Comparison of ENCODE assay signal across 8 cellular contexts in the genomic region with DNA sequence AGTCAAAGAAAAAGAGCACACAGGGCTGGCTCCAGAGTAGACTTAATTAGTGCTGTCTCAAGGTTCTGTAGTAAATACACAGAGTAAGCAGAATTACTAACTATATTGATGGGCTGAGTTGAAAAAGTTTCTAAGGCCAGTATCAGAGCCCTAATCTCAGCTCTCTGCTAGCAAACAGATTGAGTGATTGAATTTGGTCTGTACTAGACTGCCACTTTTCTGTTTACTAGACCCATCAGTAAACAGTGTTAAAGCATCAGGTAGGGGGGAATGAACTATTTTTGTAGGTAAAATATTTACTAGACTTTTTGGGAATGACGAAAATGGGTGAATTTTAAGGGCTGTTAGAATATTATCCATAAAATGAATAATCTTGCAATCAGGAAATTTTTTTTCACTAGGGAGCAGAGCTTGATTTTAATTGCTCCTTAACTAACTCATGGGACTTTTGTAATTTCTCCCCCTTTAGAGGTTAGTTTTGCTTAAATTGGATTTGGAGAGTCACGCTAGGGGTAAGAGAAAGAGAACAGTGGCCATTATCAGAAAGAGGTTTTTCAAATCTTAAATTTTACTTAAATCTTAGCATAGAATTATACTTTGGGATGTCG. TPM values are rescaled to one million over a fixed set of nuclear protein-coding genes. Genes with fewer than 3 reads are reported as not detected.
DNase-seq lines count a peak whose midpoint lies in the region; ATAC-seq and TF ChIP-seq lines count a peak whose summit lies in the region.

No MANE protein-coding gene starts in this region.

- 23 to 69% methylated on average over 1 to 3 of the region's 3 CpGs for WGBS in gastroesophageal sphincter (ENCODE audit: low coverage in 1 of 2), 2 donors
- WGBS in psoas muscle, 3 donors, result 49 to 59% (median 50%) methylated on average over 3 of the region's 3 CpGs

- peaks cover 0 to 16% (median 0%) of the 10 kb centered on the region in 3 donors for H3K4me1 ChIP-seq in gastroesophageal sphincter
- peaks cover 2% of the 10 kb centered on the region for H3K4me1 ChIP-seq in psoas muscle

- H3K4me1 Mint-ChIP-seq in Calu3 (ENCODE audit: low read depth, unreplicated experiment), result no peaks in the 10 kb centered on the region
- peaks cover 44% of the 10 kb centered on the region for H3K4me1 Mint-ChIP-seq in WTC11

- H3K27ac Mint-ChIP-seq in Calu3 (ENCODE audit: unreplicated experiment) (peak overlapping the region; percentile 20), WTC11 (no peak overlapping the region)

- H3K9me3 ChIP-seq in gastroesophageal sphincter (no peaks in the 10 kb centered on the region), psoas muscle (no peaks in the 10 kb centered on the region)

- no peak for TF ChIP-seq POLR2A in gastroesophageal sphincter (IDR thresholded peaks at IDR 0.05)
- TF ChIP-seq POLR2A in GM18505 (IDR thresholded peaks at IDR 0.05; ENCODE audit: borderline replicate concordance, extremely low read depth, insufficient read depth, insufficient read length), result no peak

- H3K27me3 Mint-ChIP-seq in Calu3 (ENCODE audit: unreplicated experiment), result peaks cover 55% of the 10 kb centered on the region
- H3K27me3 Mint-ChIP-seq in WTC11 (ENCODE audit: low read depth), result peaks cover 40% of the 10 kb centered on the region

- TF ChIP-seq CTCF in Calu3 (IDR thresholded peaks at IDR 0.05; ENCODE audit: unreplicated experiment) (no peak), WTC11 (IDR thresholded peaks at IDR 0.05) (no peak), gastroesophageal sphincter (IDR thresholded peaks at IDR 0.05) (no peak), psoas muscle (IDR thresholded peaks at IDR 0.05) (no peak)

- no peaks in the 10 kb centered on the region for H3K9me3 Mint-ChIP-seq in Calu3 (ENCODE audit: low read depth, unreplicated experiment)
- peaks cover 13% of the 10 kb centered on the region for H3K9me3 Mint-ChIP-seq in WTC11

- BruUV-seq in Calu3 (replicated peaks; lab: Mats Ljungman, UMichigan), result no TSS peak

- ATAC-seq in WTC11, result no peak
- no peak for ATAC-seq in gastroesophageal sphincter
- ATAC-seq in psoas muscle, result no peak
- no peak for ATAC-seq in GM18505 (IDR thresholded peaks at IDR 0.05; ENCODE audit: unreplicated experiment)

- H3K4me3 Mint-ChIP-seq in Calu3 (ENCODE audit: low read depth, unreplicated experiment), result peak overlapping the region; percentile 69
- H3K4me3 Mint-ChIP-seq in WTC11, result peak overlapping the region; percentile 80

- CTCF ChIA-PET in Calu3 (lab: Charles Lee) (interaction anchor here (0.6 to 1.4 kb wide), 3 partner anchors 11 to 128 kb away, joined by 3 to 5 read pairs (median 3); no protein-coding TSS in a partner anchor), WTC11 (lab: Charles Lee) (interaction anchor here (0.6 to 1.9 kb wide), 13 partner anchors 11 to 158 kb away, joined by 3 to 9 read pairs (median 5); no protein-coding TSS in a partner anchor)

- TF ChIP-seq EP300 in gastroesophageal sphincter (IDR thresholded peaks at IDR 0.05), result no peak

- H3K27me3 ChIP-seq in gastroesophageal sphincter (peaks cover 14% of the 10 kb centered on the region), psoas muscle (ENCODE audit: insufficient read depth in 3 of 3, low read length in 2 of 3) (peaks cover 0 to 3% (median 0%) of the 10 kb centered on the region in 3 donors)

- peak overlapping the region; percentile 33 to 49 for H3K4me3 ChIP-seq in gastroesophageal sphincter
- peak overlapping the region; percentile 68 for H3K4me3 ChIP-seq in psoas muscle

- H3K36me3 Mint-ChIP-seq in Calu3 (ENCODE audit: insufficient read depth, unreplicated experiment) (no peaks in the 10 kb centered on the region), WTC11 (peaks cover 13% of the 10 kb centered on the region)

- no peaks in the 10 kb centered on the region for H3K36me3 ChIP-seq in gastroesophageal sphincter
- H3K36me3 ChIP-seq in psoas muscle (ENCODE audit: insufficient read depth in 1 of 2, low read depth in 1 of 2), result no peaks in the 10 kb centered on the region

- DNase-seq in Calu3 (no peak), WTC11 (ENCODE audit: low spot score) (no peak), psoas muscle (no peak), GM19238 (ENCODE audit: insufficient read length, low spot score) (no peak), inferior parietal cortex (ENCODE audit: extremely low spot score) (no peak), globus pallidus (ENCODE audit: low spot score) (no peak)

- POLR2A ChIA-PET in WTC11 (lab: Charles Lee), result no interaction called here

- H3K27ac ChIP-seq in gastroesophageal sphincter (peak overlapping the region in 2 of 4 donors; percentile 33 to 65), psoas muscle (no peak overlapping the region)

- intact Hi-C loops in Calu3 (cut with micrococcal nuclease; ENCODE audit: unreplicated experiment) (no loop called here), psoas muscle (cut with DNase I) (no loop called here)

TF ChIP-seq in WTC11, 78 proteins besides CTCF, POLR2A, EP300 and RAD21:
- TF ChIP-seq SMAD3 (CRISPR knock-in tag; IDR thresholded peaks at IDR 0.05; ENCODE audit: borderline replicate concordance) (no peak), ETV6 (CRISPR knock-in tag; IDR thresholded peaks at IDR 0.05) (no peak), NR2C2 (CRISPR knock-in tag; IDR thresholded peaks at IDR 0.05) (no peak), ZNF416 (CRISPR knock-in tag; IDR thresholded peaks at IDR 0.05) (no peak), IRF2 (CRISPR knock-in tag; IDR thresholded peaks at IDR 0.05; ENCODE audit: borderline replicate concordance, low read depth) (no peak), GTF2I (CRISPR knock-in tag; conservative IDR thresholded peaks at IDR 0.05) (no peak), FOXJ3 (CRISPR knock-in tag; IDR thresholded peaks at IDR 0.05; ENCODE audit: borderline replicate concordance) (no peak), SMAD4 (CRISPR knock-in tag; IDR thresholded peaks at IDR 0.05) (no peak), ZNF423 (CRISPR knock-in tag; IDR thresholded peaks at IDR 0.05) (no peak), ZNF232 (CRISPR knock-in tag; IDR thresholded peaks at IDR 0.05) (no peak), ZBTB21 (CRISPR knock-in tag; IDR thresholded peaks at IDR 0.05; ENCODE audit: borderline replicate concordance) (no peak)
- TF ChIP-seq, protein P1, sequence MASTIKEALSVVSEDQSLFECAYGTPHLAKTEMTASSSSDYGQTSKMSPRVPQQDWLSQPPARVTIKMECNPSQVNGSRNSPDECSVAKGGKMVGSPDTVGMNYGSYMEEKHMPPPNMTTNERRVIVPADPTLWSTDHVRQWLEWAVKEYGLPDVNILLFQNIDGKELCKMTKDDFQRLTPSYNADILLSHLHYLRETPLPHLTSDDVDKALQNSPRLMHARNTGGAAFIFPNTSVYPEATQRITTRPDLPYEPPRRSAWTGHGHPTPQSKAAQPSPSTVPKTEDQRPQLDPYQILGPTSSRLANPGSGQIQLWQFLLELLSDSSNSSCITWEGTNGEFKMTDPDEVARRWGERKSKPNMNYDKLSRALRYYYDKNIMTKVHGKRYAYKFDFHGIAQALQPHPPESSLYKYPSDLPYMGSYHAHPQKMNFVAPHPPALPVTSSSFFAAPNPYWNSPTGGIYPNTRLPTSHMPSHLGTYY (CRISPR knock-in tag; IDR thresholded peaks at IDR 0.05), result no peak
- TF ChIP-seq, protein P2, sequence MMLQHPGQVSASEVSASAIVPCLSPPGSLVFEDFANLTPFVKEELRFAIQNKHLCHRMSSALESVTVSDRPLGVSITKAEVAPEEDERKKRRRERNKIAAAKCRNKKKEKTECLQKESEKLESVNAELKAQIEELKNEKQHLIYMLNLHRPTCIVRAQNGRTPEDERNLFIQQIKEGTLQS (CRISPR knock-in tag; conservative IDR thresholded peaks at IDR 0.05), result no peak
- TF ChIP-seq, protein P3, sequence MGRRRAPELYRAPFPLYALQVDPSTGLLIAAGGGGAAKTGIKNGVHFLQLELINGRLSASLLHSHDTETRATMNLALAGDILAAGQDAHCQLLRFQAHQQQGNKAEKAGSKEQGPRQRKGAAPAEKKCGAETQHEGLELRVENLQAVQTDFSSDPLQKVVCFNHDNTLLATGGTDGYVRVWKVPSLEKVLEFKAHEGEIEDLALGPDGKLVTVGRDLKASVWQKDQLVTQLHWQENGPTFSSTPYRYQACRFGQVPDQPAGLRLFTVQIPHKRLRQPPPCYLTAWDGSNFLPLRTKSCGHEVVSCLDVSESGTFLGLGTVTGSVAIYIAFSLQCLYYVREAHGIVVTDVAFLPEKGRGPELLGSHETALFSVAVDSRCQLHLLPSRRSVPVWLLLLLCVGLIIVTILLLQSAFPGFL (CRISPR knock-in tag; IDR thresholded peaks at IDR 0.05; ENCODE audit: borderline replicate concordance), result no peak

RNA-seq across cellular contexts. Expression of a gene that starts 37.3 kb away (rescaled TPM):
- total RNA-seq in Calu3 (2022) (1.0 and 1.4 TPM in 2 replicates), WTC11 (2021) (20.8 to 21.4 TPM (median 21.0 TPM) in 3 replicates), gastroesophageal sphincter (1 to 10 TPM in 3 of 4 donors, under 1 TPM in 1; 0.81 to 3.6 (median 1.5) TPM), psoas muscle (under 1 TPM; 0.34 to 0.69 (median 0.41) TPM)
- under 1 TPM; 0.10 to 0.46 (median 0.15) TPM for polyA plus RNA-seq in psoas muscle
